ENCODE assay signal across 8 cellular contexts in the genomic region with DNA sequence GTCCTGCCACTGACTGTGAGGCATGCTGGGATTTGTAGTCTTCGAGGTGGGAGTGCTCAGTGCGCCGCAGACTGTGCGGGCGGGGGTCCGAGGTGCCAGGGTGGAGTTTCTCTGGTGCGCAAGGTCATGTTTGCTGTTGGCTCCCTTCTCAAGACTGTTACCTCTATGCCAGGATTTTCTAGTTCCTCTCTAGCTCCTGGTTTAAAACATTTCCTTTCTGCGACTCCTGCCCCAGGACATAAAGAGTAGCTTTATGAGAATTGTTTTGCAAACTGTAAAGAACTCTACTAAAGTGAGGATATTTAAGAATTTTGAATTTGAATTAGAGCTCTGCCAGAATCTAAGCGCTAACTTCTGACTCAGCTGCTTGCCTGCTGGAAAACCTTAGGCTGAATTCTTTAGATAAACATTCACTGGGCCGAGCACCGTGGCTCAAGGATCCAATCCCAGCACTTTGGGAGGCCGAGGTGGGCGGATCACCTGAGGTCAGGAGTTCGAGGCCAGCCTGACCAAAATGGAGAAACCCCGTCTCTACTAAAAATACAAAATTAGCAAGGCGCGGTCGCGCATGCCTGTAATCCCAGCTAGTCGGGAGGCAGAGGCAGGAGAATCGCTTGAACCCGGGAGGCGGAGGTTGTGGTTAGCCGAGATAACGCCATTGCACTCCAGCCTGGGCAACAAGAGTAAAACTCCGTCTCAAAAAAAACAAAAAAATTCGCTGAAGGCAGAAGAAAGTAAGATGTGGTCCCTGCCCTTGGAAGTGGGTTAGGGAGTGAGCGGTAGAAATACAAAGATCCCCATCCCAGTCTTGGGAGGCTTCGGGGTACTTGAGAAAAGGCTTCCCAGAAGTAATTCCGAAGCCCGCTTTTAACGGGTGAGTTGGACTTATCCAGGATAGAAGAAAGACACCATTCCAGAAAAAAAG.
DNase-seq lines count a peak whose midpoint lies in the region; ATAC-seq and TF ChIP-seq lines count a peak whose summit lies in the region.

No MANE protein-coding gene starts in this region.

- no peaks in the 10 kb centered on the region for H3K9me3 ChIP-seq in iPS-20b (ENCODE audit: insufficient read depth, low read depth, low read length)

- H3K4me1 ChIP-seq in iPS-20b (ENCODE audit: insufficient read depth, low read length), result peaks cover 2% of the 10 kb centered on the region

- H3K36me3 Mint-ChIP-seq in T-helper 2 cell treated with Interferon-gamma antibody and Interleukin-4, amounts not matched to agents 5 μg/mL and 100 μg/mL, for 36 hours (ENCODE audit: low read depth), result peaks cover 7% of the 10 kb centered on the region
- H3K36me3 Mint-ChIP-seq in stimulated activated naive B cell treated with anti-CD40 and anti-IgM and Interleukin-4, amounts not matched to agents 10 μg/mL and 1 μg/mL and 100 μg/mL, for 72 hours, result peaks cover 0 to 14% of the 10 kb centered on the region in 2 donors

- H3K36me3 ChIP-seq in iPS-20b (ENCODE audit: insufficient read depth, low read depth, low read length), result no peaks in the 10 kb centered on the region

- peak overlapping the region; percentile 91 for H3K4me3 Mint-ChIP-seq in T-helper 2 cell treated with Interferon-gamma antibody and Interleukin-4, amounts not matched to agents 5 μg/mL and 100 μg/mL, for 36 hours
- H3K4me3 Mint-ChIP-seq in stimulated activated naive B cell treated with anti-CD40 and anti-IgM and Interleukin-4, amounts not matched to agents 10 μg/mL and 1 μg/mL and 100 μg/mL, for 72 hours, result peak overlapping the region; percentile 92 to 93

- H3K4me3 ChIP-seq in LNCaP clone FGC (ENCODE audit: low read depth, low read length) (peak overlapping the region; percentile 63), iPS-20b (ENCODE audit: low read length) (peak overlapping the region; percentile 99; the same call in 1 of the 2 replicates)

- peak overlapping the region; percentile 100; the same call in 1 of the 2 replicates for H3K9ac ChIP-seq in iPS-20b (ENCODE audit: low read depth, low read length)

- peak overlapping the region; percentile 100 for H3K27ac Mint-ChIP-seq in T-helper 2 cell treated with Interferon-gamma antibody and Interleukin-4, amounts not matched to agents 5 μg/mL and 100 μg/mL, for 36 hours
- H3K27ac Mint-ChIP-seq in stimulated activated naive B cell treated with anti-CD40 and anti-IgM and Interleukin-4, amounts not matched to agents 10 μg/mL and 1 μg/mL and 100 μg/mL, for 72 hours, result peak overlapping the region; percentile 100

- ATAC-seq in stimulated activated naive B cell treated with anti-CD40 and anti-IgM and Interleukin-4, amounts not matched to agents 10 μg/mL and 1 μg/mL and 100 μg/mL, for 72 hours (replicated peaks), result peak in 1 of 2 donors; percentile 79
- no peak for ATAC-seq in HG02981 (IDR thresholded peaks at IDR 0.05; ENCODE audit: unreplicated experiment)

- TF ChIP-seq CTCF in LNCaP clone FGC (IDR thresholded peaks at IDR 0.05; ENCODE audit: control insufficient read depth, extremely low read depth, insufficient read depth) (no peak), GM10266 (IDR thresholded peaks at IDR 0.05; ENCODE audit: control insufficient read depth, insufficient read depth, low read depth, missing control alignments) (no peak)

- no peaks in the 10 kb centered on the region for H3K9me3 Mint-ChIP-seq in T-helper 2 cell treated with Interferon-gamma antibody and Interleukin-4, amounts not matched to agents 5 μg/mL and 100 μg/mL, for 36 hours
- no peaks in the 10 kb centered on the region for H3K9me3 Mint-ChIP-seq in stimulated activated naive B cell treated with anti-CD40 and anti-IgM and Interleukin-4, amounts not matched to agents 10 μg/mL and 1 μg/mL and 100 μg/mL, for 72 hours

- H3K27ac ChIP-seq in iPS-20b (ENCODE audit: low read length), result peak overlapping the region; percentile 100

- peaks cover 22% of the 10 kb centered on the region for H3K4me1 Mint-ChIP-seq in T-helper 2 cell treated with Interferon-gamma antibody and Interleukin-4, amounts not matched to agents 5 μg/mL and 100 μg/mL, for 36 hours (ENCODE audit: low read depth)
- peaks cover 13 to 31% of the 10 kb centered on the region in 2 donors for H3K4me1 Mint-ChIP-seq in stimulated activated naive B cell treated with anti-CD40 and anti-IgM and Interleukin-4, amounts not matched to agents 10 μg/mL and 1 μg/mL and 100 μg/mL, for 72 hours

- no peaks in the 10 kb centered on the region for H3K27me3 ChIP-seq in iPS-20b (ENCODE audit: insufficient read depth, low read length)

- peaks cover 2% of the 10 kb centered on the region for H3K27me3 Mint-ChIP-seq in T-helper 2 cell treated with Interferon-gamma antibody and Interleukin-4, amounts not matched to agents 5 μg/mL and 100 μg/mL, for 36 hours (ENCODE audit: low read depth)
- H3K27me3 Mint-ChIP-seq in stimulated activated naive B cell treated with anti-CD40 and anti-IgM and Interleukin-4, amounts not matched to agents 10 μg/mL and 1 μg/mL and 100 μg/mL, for 72 hours, result peaks cover 0 to 6% of the 10 kb centered on the region in 2 donors

- DNase-seq in T-helper 2 cell treated with Interferon-gamma antibody and Interleukin-4, amounts not matched to agents 5 μg/mL and 100 μg/mL, for 36 hours (ENCODE audit: low spot score), result no peak
- no peak for DNase-seq in T-helper 2 cell
- DNase-seq in LNCaP clone FGC (ENCODE audit: low read depth), result peak; percentile 81
- peak; percentile 98 for DNase-seq in amniotic epithelial cell (ENCODE audit: low read depth)
- no peak for DNase-seq in stimulated activated naive B cell treated with anti-CD40 and anti-IgM and Interleukin-4, amounts not matched to agents 10 μg/mL and 1 μg/mL and 100 μg/mL, for 72 hours
- DNase-seq in GM10266 (ENCODE audit: extremely low spot score), result no peak

Comparison
In these comparisons a context has a peak if more than half of its experiments do, and no peak if none do; other contexts are left out.
1. DNase-seq: peak in LNCaP clone FGC (single experiment) and amniotic epithelial cell (single experiment); none in T-helper 2 cell treated with Interferon-gamma antibody and Interleukin-4, amounts not matched to agents 5 μg/mL and 100 μg/mL, for 36 hours (single experiment), T-helper 2 cell (0 of 5), stimulated activated naive B cell treated with anti-CD40 and anti-IgM and Interleukin-4, amounts not matched to agents 10 μg/mL and 1 μg/mL and 100 μg/mL, for 72 hours (single experiment) and GM10266 (single experiment).